Comparison of ENCODE assay signal across 13 cellular contexts in genomic region chr10:99661370-99661749, GRCh38. TPM values are rescaled to one million over a fixed set of nuclear protein-coding genes. Genes with fewer than 3 reads are reported as not detected.
DNase-seq lines count a peak whose midpoint lies in the region; ATAC-seq, FAIRE-seq and TF ChIP-seq lines count a peak whose summit lies in the region.
"Had no signal": no experiment of that assay in that cellular context is flagged by ENCODE, and none has a peak within 500 bp of the region (broad histone marks: within the 10 kb centered on the region; RNA-seq: fewer than 3 reads in every experiment).

No MANE protein-coding gene starts in this region.

- no peak overlapping the region for H2AFZ ChIP-seq in ACC112 (ENCODE audit: low read length, unreplicated experiment)

- H3K9me3 ChIP-seq in esophagus muscularis mucosa: no peaks in the 10 kb centered on the region

- DNase-seq in HTR-8/SVneo (ENCODE audit: insufficient read length, low spot score) (peak; percentile 73), astrocyte of the hippocampus (ENCODE audit: low read depth, low spot score) (peak; percentile 40), hepatic stellate cell (ENCODE audit: low spot score) (peak; percentile 56), mesenteric fat pad (ENCODE audit: low spot score) (no peak), esophagus muscularis mucosa (ENCODE audit: extremely low spot score) (no peak), immature natural killer cell (no peak)
- no peak for DNase-seq in activated naive CD4-positive, alpha-beta T cell treated with anti-CD3 and anti-CD28 coated beads, Interleukin-2, amount 50 U/mL, for 72 hours (ENCODE audit: low spot score in 2 of 2)
- DNase-seq: activated CD4-positive, alpha-beta T cell treated with anti-CD3 and anti-CD28 coated beads, Interleukin-2, amount 10 ng/mL, durations not matched to agents 24 days and 14 days; activated naive CD8-positive, alpha-beta T cell treated with anti-CD3 and anti-CD28 coated beads, Interleukin-2, amount 50 U/mL, for 24 hours; CD4-positive, alpha-beta memory T cell; NCI-H1105 had no signal

- no peak for ATAC-seq in activated naive CD4-positive, alpha-beta T cell treated with anti-CD3 and anti-CD28 coated beads, Interleukin-2, amount 50 U/mL, for 72 hours
- ATAC-seq: activated naive CD8-positive, alpha-beta T cell treated with anti-CD3 and anti-CD28 coated beads, Interleukin-2, amount 50 U/mL, for 24 hours had no signal

- TF ChIP-seq CTCF in esophagus muscularis mucosa (IDR thresholded peaks at IDR 0.05): no peak

- peak overlapping the region in 2 of 5 donors; percentile 11 to 23 for H3K4me3 Mint-ChIP-seq in immature natural killer cell
- H3K4me3 Mint-ChIP-seq: activated CD4-positive, alpha-beta T cell treated with anti-CD3 and anti-CD28 coated beads, Interleukin-2, amount 10 ng/mL, durations not matched to agents 24 days and 14 days; activated naive CD8-positive, alpha-beta T cell treated with anti-CD3 and anti-CD28 coated beads, Interleukin-2, amount 50 U/mL, for 24 hours had no signal

- H3K27me3 ChIP-seq in ACC112 (ENCODE audit: insufficient read depth, low read length) (no peaks in the 10 kb centered on the region), esophagus muscularis mucosa (no peaks in the 10 kb centered on the region)

- FAIRE-seq in HTR-8/SVneo (lab: Jason Lieb, UNC): no peak

- H3K4me3 ChIP-seq in ACC112 (ENCODE audit: low read depth, low read length) (peak overlapping the region; percentile 84), esophagus muscularis mucosa (no peak overlapping the region)

- H3K27ac ChIP-seq in ACC112 (ENCODE audit: low read depth, low read length) (peak overlapping the region; percentile 92), esophagus muscularis mucosa (replicated peaks in 1 of 4) (no peak overlapping the region)

- H3K27me3 Mint-ChIP-seq in immature natural killer cell (ENCODE audit: low read depth in 3 of 3): peaks cover 2 to 4% (median 2%) of the 10 kb centered on the region in 3 donors

- intact Hi-C loops in esophagus muscularis mucosa (cut with DNase I): no loop called here

- H3K36me3 Mint-ChIP-seq in immature natural killer cell: peaks cover 7 to 9% (median 8%) of the 10 kb centered on the region in 3 donors
- H3K36me3 Mint-ChIP-seq in activated naive CD4-positive, alpha-beta T cell treated with anti-CD3 and anti-CD28 coated beads, Interleukin-2, amount 50 U/mL, for 72 hours: peaks cover 0 to 9% of the 10 kb centered on the region in 2 donors

- no peak for TF ChIP-seq POLR2A in esophagus muscularis mucosa (IDR thresholded peaks at IDR 0.05; ENCODE audit: low read depth)

- peaks cover 22 to 30% of the 10 kb centered on the region in 2 donors for H3K4me1 Mint-ChIP-seq in immature natural killer cell

- peaks cover 28% of the 10 kb centered on the region for H3K4me1 ChIP-seq in ACC112 (ENCODE audit: control insufficient read depth, insufficient read depth, low read length, unreplicated experiment)
- peaks cover 10 to 23% (median 20%) of the 10 kb centered on the region in 4 donors for H3K4me1 ChIP-seq in esophagus muscularis mucosa

- 73% methylated on average over 6 of the region's 6 CpGs for WGBS in esophagus muscularis mucosa

- no peaks in the 10 kb centered on the region for H3K9me3 Mint-ChIP-seq in immature natural killer cell
- H3K9me3 Mint-ChIP-seq in activated naive CD4-positive, alpha-beta T cell treated with anti-CD3 and anti-CD28 coated beads, Interleukin-2, amount 50 U/mL, for 72 hours: no peaks in the 10 kb centered on the region
- H3K9me3 Mint-ChIP-seq: activated CD4-positive, alpha-beta T cell treated with anti-CD3 and anti-CD28 coated beads, Interleukin-2, amount 10 ng/mL, durations not matched to agents 24 days and 14 days; activated naive CD8-positive, alpha-beta T cell treated with anti-CD3 and anti-CD28 coated beads, Interleukin-2, amount 50 U/mL, for 24 hours; CD4-positive, alpha-beta memory T cell had no signal

- peaks cover 8% of the 10 kb centered on the region; the same call in 1 of the 2 replicates for H3K36me3 ChIP-seq in ACC112 (ENCODE audit: insufficient read depth, low read length)
- H3K36me3 ChIP-seq in esophagus muscularis mucosa: peaks cover 0 to 21% (median 7%) of the 10 kb centered on the region in 4 donors

- peaks cover 36% of the 10 kb centered on the region for H3K79me2 ChIP-seq in ACC112 (ENCODE audit: control insufficient read depth, insufficient read depth, low read length, unreplicated experiment)

- TF ChIP-seq EP300 in esophagus muscularis mucosa (IDR thresholded peaks at IDR 0.05): no peak

- peak overlapping the region in 1 of 6 donors; percentile 24 for H3K27ac Mint-ChIP-seq in immature natural killer cell
- H3K27ac Mint-ChIP-seq in activated naive CD4-positive, alpha-beta T cell treated with anti-CD3 and anti-CD28 coated beads, Interleukin-2, amount 50 U/mL, for 72 hours: no peak overlapping the region
- H3K27ac Mint-ChIP-seq: activated CD4-positive, alpha-beta T cell treated with anti-CD3 and anti-CD28 coated beads, Interleukin-2, amount 10 ng/mL, durations not matched to agents 24 days and 14 days; activated naive CD8-positive, alpha-beta T cell treated with anti-CD3 and anti-CD28 coated beads, Interleukin-2, amount 50 U/mL, for 24 hours; progenitor cell of endocrine pancreas had no signal

RNA-seq across cellular contexts. Expression of gene ENTPD7, which starts 2.1 kb away (rescaled TPM):
- 9.2 TPM for total RNA-seq in mesenteric fat pad
- total RNA-seq in esophagus muscularis mucosa: 1 to 10 TPM; 3.3 to 4.8 (median 4.4) TPM
- polyA plus RNA-seq in immature natural killer cell: 1 to 10 TPM in 2 of 3 donors, under 1 TPM in 1; 0.76 to 2.8 (median 1.4) TPM
- 1 to 10 TPM; 2.9 to 3.3 TPM for total RNA-seq in activated naive CD4-positive, alpha-beta T cell treated with anti-CD3 and anti-CD28 coated beads, Interleukin-2, amount 50 U/mL, for 72 hours

RNA-seq across cellular contexts. Expression of gene SLC25A28, which starts 41.1 kb away (rescaled TPM):
- total RNA-seq in mesenteric fat pad (57.8 TPM), esophagus muscularis mucosa (10 to 100 TPM; 29.8 to 42.8 (median 31.5) TPM)
- 10 to 100 TPM; 12.5 to 21.0 (median 13.2) TPM for polyA plus RNA-seq in immature natural killer cell
- 10 to 100 TPM; 68.6 to 75.0 TPM for total RNA-seq in activated naive CD4-positive, alpha-beta T cell treated with anti-CD3 and anti-CD28 coated beads, Interleukin-2, amount 50 U/mL, for 72 hours

Comparison
In these comparisons a context has a peak if more than half of its experiments do, and no peak if none do; other contexts are left out.
1. DNase-seq: peak in HTR-8/SVneo (single experiment), astrocyte of the hippocampus (single experiment) and hepatic stellate cell (single experiment); none in mesenteric fat pad (single experiment), esophagus muscularis mucosa (single experiment), immature natural killer cell (0 of 3) and activated naive CD4-positive, alpha-beta T cell treated with anti-CD3 and anti-CD28 coated beads, Interleukin-2, amount 50 U/mL, for 72 hours (0 of 2).